ENCODE assay signal across 1 cellular context in the genomic region with DNA sequence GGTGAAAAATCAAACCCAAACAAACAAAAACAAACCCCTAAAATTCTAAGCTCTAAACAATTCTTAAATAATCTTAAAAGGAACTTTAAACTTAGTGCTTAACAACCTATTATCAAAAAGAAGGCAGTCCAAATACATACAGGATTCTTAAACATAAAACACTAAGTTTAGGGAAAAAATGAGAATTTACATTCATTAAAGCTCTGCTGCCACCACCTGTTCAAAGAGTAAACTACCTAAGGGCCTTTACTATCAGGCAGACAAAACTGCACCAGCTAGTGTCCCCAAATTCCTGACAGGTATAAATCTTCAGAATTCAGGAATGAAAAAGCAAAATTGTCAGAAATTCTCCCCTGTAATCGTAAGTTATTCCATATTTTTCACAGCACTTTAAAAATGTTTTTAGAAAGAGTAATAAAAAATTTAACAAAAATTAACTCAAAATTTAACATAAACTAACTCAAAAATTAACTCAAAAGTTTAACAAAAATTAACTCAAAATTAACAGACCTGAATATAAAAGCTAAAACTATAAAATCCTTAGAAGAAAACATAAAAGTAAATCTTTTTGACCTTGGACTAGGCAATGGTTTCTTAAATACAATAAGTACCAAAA.
TF ChIP-seq lines count a peak whose summit lies in the region.

No MANE protein-coding gene starts in this region.

TF ChIP-seq in GM12878, 131 proteins besides CTCF, POLR2A, EP300 and RAD21:
- peak; percentile 36; the same call in 1 of the 2 replicates for TF ChIP-seq SMC3 (IDR thresholded peaks at IDR 0.05; ENCODE audit: borderline replicate concordance, low read length)
- no peak for TF ChIP-seq HDGF (IDR thresholded peaks at IDR 0.05)
